11 cellular contexts compared by ENCODE assay signal in genomic region chr2:44707945-44708645, GRCh38.
DNase-seq lines count a peak whose midpoint lies in the region; ATAC-seq and TF ChIP-seq lines count a peak whose summit lies in the region.
"Had no signal": no experiment of that assay in that cellular context is flagged by ENCODE, and none has a peak within 500 bp of the region (broad histone marks: within the 10 kb centered on the region; RNA-seq: fewer than 3 reads in every experiment).

No MANE protein-coding gene starts in this region.

- POLR2A ChIA-PET in CD4-positive, alpha-beta memory T cell (lab: Charles Lee; ENCODE audit: partially characterized antibody) = no interaction called here

- H3K36me3 ChIP-seq in CD4-positive, CD25-positive, alpha-beta regulatory T cell (ENCODE audit: control insufficient read depth, insufficient read depth, low read length) = no peaks in the 10 kb centered on the region
- H3K36me3 ChIP-seq in mammary epithelial cell (ENCODE audit: insufficient read depth, low read length) (no peaks in the 10 kb centered on the region), ovary (no peaks in the 10 kb centered on the region)
- no peaks in the 10 kb centered on the region for H3K36me3 ChIP-seq in CD4-positive, alpha-beta memory T cell (ENCODE audit: insufficient read depth, low read length)

- peak overlapping the region in 2 of 3 donors; percentile 12 to 50 for H3K27ac Mint-ChIP-seq in CD4-positive, CD25-positive, alpha-beta regulatory T cell
- H3K27ac Mint-ChIP-seq in CD4-positive, alpha-beta memory T cell = peak overlapping the region in 1 of 7 donors; percentile 18

- H3K27ac ChIP-seq in CD4-positive, CD25-positive, alpha-beta regulatory T cell (ENCODE audit: insufficient read depth, low read length, poor library complexity, severe bottlenecking) = no peak overlapping the region
- H3K27ac ChIP-seq in mammary epithelial cell (ENCODE audit: insufficient read depth, low read depth, low read length) (no peak overlapping the region), ovary (no peak overlapping the region)
- no peak overlapping the region for H3K27ac ChIP-seq in CD4-positive, alpha-beta memory T cell (ENCODE audit: low read depth, low read length)
- H3K27ac ChIP-seq: VCaP had no signal

- H3K79me2 ChIP-seq in mammary epithelial cell (ENCODE audit: insufficient read depth, low read length) = no peaks in the 10 kb centered on the region

- no peak overlapping the region for H3K4me2 ChIP-seq in mammary epithelial cell (ENCODE audit: insufficient read depth, low read depth, low read length)

- H3K27me3 Mint-ChIP-seq in CD4-positive, CD25-positive, alpha-beta regulatory T cell = no peaks in the 10 kb centered on the region
- H3K27me3 Mint-ChIP-seq in CD4-positive, alpha-beta memory T cell = no peaks in the 10 kb centered on the region
- H3K27me3 Mint-ChIP-seq: central memory CD8-positive, alpha-beta T cell had no signal

- TF ChIP-seq POLR2A in ovary (IDR thresholded peaks at IDR 0.05) = no peak

- no peaks in the 10 kb centered on the region for H3K9me3 Mint-ChIP-seq in CD4-positive, CD25-positive, alpha-beta regulatory T cell
- no peaks in the 10 kb centered on the region for H3K9me3 Mint-ChIP-seq in CD4-positive, alpha-beta memory T cell
- H3K9me3 Mint-ChIP-seq: central memory CD8-positive, alpha-beta T cell had no signal

- no peak overlapping the region for H3K4me3 ChIP-seq in CD4-positive, CD25-positive, alpha-beta regulatory T cell (ENCODE audit: low read depth, low read length)
- H3K4me3 ChIP-seq in mammary epithelial cell (replicated peaks in 1 of 3; ENCODE audit: insufficient read depth in 1 of 3, low read depth in 2 of 3, low read length in 3 of 3) (no peak overlapping the region), ovary (no peak overlapping the region)
- no peak overlapping the region for H3K4me3 ChIP-seq in CD4-positive, alpha-beta memory T cell (ENCODE audit: low read length in 2 of 2)
- H3K4me3 ChIP-seq: lung had no signal

- peak overlapping the region; percentile 31 for H2AFZ ChIP-seq in mammary epithelial cell (ENCODE audit: low read depth, low read length)

- intact Hi-C loops in mammary epithelial cell (cut with micrococcal nuclease) = no loop called here
- intact Hi-C loops in ovary (cut with DNase I) = no loop called here
- intact Hi-C loops in CD4-positive, alpha-beta memory T cell (cut with micrococcal nuclease) = no loop called here

- CTCF ChIA-PET in mammary epithelial cell (lab: Charles Lee; ENCODE audit: low non-redundant PET) = no interaction called here
- CTCF ChIA-PET in CD4-positive, alpha-beta memory T cell (lab: Charles Lee; ENCODE audit: partially characterized antibody) = no interaction called here

- H4K20me1 ChIP-seq in mammary epithelial cell (ENCODE audit: insufficient read depth, low read length) = no peaks in the 10 kb centered on the region

- no peak for TF ChIP-seq EP300 in ovary (IDR thresholded peaks at IDR 0.05)

- H3K9me3 ChIP-seq in CD4-positive, CD25-positive, alpha-beta regulatory T cell (ENCODE audit: control insufficient read depth in 2 of 2, low read length in 2 of 2) = no peaks in the 10 kb centered on the region
- H3K9me3 ChIP-seq in mammary epithelial cell (replicated peaks; ENCODE audit: insufficient read depth, low read length) (no peaks in the 10 kb centered on the region), ovary (no peaks in the 10 kb centered on the region)
- H3K9me3 ChIP-seq in CD4-positive, alpha-beta memory T cell (ENCODE audit: control insufficient read depth in 1 of 2, low read length in 2 of 2) = no peaks in the 10 kb centered on the region

- no peaks in the 10 kb centered on the region for H3K27me3 ChIP-seq in CD4-positive, CD25-positive, alpha-beta regulatory T cell (ENCODE audit: control insufficient read depth, insufficient read depth, low read length)
- H3K27me3 ChIP-seq in mammary epithelial cell (ENCODE audit: insufficient read depth, low read length) (no peaks in the 10 kb centered on the region), ovary (no peaks in the 10 kb centered on the region)
- no peaks in the 10 kb centered on the region for H3K27me3 ChIP-seq in CD4-positive, alpha-beta memory T cell (ENCODE audit: insufficient read depth, low read length)

- peaks cover 15% of the 10 kb centered on the region for H3K36me3 Mint-ChIP-seq in CD4-positive, CD25-positive, alpha-beta regulatory T cell
- peaks cover 3 to 18% of the 10 kb centered on the region in 2 donors for H3K36me3 Mint-ChIP-seq in CD4-positive, alpha-beta memory T cell

- WGBS in mammary epithelial cell (ENCODE audit: low coverage, missing lambda C conversion rate) = 73% methylated on average over 4 of the region's 4 CpGs
- WGBS in ovary, 3 donors = 27 to 43% (median 37%) methylated on average over 4 of the region's 4 CpGs

- peaks cover 12% of the 10 kb centered on the region for H3K4me1 ChIP-seq in CD4-positive, CD25-positive, alpha-beta regulatory T cell (ENCODE audit: control insufficient read depth, insufficient read depth, low read length, poor library complexity, severe bottlenecking)
- H3K4me1 ChIP-seq in mammary epithelial cell (ENCODE audit: insufficient read depth, low read length) (no peaks in the 10 kb centered on the region), ovary (ENCODE audit: insufficient read depth) (no peaks in the 10 kb centered on the region)
- H3K4me1 ChIP-seq in CD4-positive, alpha-beta memory T cell (ENCODE audit: insufficient read depth, low read length) = no peaks in the 10 kb centered on the region

- peaks cover 14 to 22% (median 14%) of the 10 kb centered on the region in 4 donors for H3K4me1 Mint-ChIP-seq in CD4-positive, CD25-positive, alpha-beta regulatory T cell
- peaks cover under 1 to 5% (median 4%) of the 10 kb centered on the region in 4 donors for H3K4me1 Mint-ChIP-seq in CD4-positive, alpha-beta memory T cell

- in situ Hi-C loops in mammary epithelial cell (cut with MboI; ENCODE audit: low sequenced_read_pairs in 2 of 2) = no loop called here

- ATAC-seq in CD4-positive, CD25-positive, alpha-beta regulatory T cell (ENCODE audit: low read depth in 2 of 2) = no peak
- peak; percentile 66 for ATAC-seq in HG02852 (IDR thresholded peaks at IDR 0.05; ENCODE audit: unreplicated experiment)
- no peak for ATAC-seq in HG03196 (IDR thresholded peaks at IDR 0.05; ENCODE audit: unreplicated experiment)

- dilution Hi-C loops in mammary epithelial cell (cut with HindIII; ENCODE audit: low sequenced_read_pairs) = no loop called here

- peak overlapping the region in 1 of 4 donors; percentile 22 for H3K4me3 Mint-ChIP-seq in CD4-positive, CD25-positive, alpha-beta regulatory T cell
- no peak overlapping the region for H3K4me3 Mint-ChIP-seq in CD4-positive, alpha-beta memory T cell
- H3K4me3 Mint-ChIP-seq: central memory CD8-positive, alpha-beta T cell had no signal

- no peak overlapping the region for H3K9ac ChIP-seq in mammary epithelial cell (ENCODE audit: insufficient read depth, low read length)

- no TSS peak for BruUV-seq in mammary epithelial cell (replicated peaks; lab: Mats Ljungman, UMichigan)

- peak in 1 of 3 donors; percentile 19 for DNase-seq in CD4-positive, CD25-positive, alpha-beta regulatory T cell
- DNase-seq in NCI-H2171 treated with DMSO at 0.1 percent for 48 hours (lab: John Stamatoyannopoulos, UW) (peak; percentile 93), mammary epithelial cell (peak; percentile 12), ovary (no peak), RKO (ENCODE audit: low spot score) (no peak)
- no peak for DNase-seq in CD4-positive, alpha-beta memory T cell

- TF ChIP-seq CTCF in mammary epithelial cell (conservative IDR thresholded peaks at IDR 0.05 in 1 of 2, IDR thresholded peaks at IDR 0.05 in 1 of 2; ENCODE audit: extremely low read depth in 1 of 2, insufficient read depth in 1 of 2, low read depth in 1 of 2, low read length in 2 of 2) (no peak), ovary (IDR thresholded peaks at IDR 0.05) (no peak)

Comparison
In these comparisons a context has a peak if more than half of its experiments do, and no peak if none do; other contexts are left out.
1. DNase-seq: peak in NCI-H2171 treated with DMSO at 0.1 percent for 48 hours (single experiment) and mammary epithelial cell (single experiment); none in ovary (0 of 5), RKO (single experiment) and CD4-positive, alpha-beta memory T cell (0 of 5).